23 cellular contexts compared by ENCODE assay signal in the genomic region with DNA sequence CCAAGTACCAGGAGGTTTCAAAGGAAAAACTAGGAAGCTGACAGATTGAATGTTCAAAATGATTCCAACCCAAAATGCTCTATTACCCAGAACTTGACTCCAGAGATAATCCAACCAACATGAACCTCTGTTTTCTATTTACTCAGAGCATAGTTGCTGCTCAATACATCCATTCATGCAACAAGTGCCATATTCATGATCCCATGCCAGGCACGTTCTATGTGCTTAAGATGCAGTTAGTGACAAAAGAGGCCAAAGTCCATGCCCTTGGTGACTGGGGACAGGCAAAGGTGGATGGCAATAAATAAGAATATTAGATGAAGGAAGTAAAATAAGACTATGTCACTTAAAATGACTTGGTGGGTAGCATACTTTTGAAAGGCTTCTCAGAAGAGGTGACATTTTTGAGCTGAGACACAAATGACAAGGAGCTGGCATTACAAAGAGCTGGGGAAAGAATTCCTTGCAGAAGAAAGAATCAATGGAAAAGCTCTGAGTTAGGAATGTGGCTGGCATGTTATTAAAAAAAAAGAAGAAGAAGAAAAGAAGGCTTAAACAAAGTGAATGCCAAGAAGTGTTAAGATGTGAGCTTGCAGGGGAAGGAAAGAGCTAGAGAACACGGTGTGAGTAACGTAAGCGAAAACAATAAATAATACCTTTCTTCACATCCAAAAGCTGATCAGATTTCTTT. TPM values are rescaled to one million over a fixed set of nuclear protein-coding genes. Genes with fewer than 3 reads are reported as not detected.
"Had no signal": no experiment of that assay in that cellular context is flagged by ENCODE, and none has a peak within 500 bp of the region (broad histone marks: within the 10 kb centered on the region; RNA-seq: fewer than 3 reads in every experiment).

No MANE protein-coding gene starts in this region.

- ATAC-seq: left cardiac atrium; lower lobe of right lung; natural killer cell; psoas muscle; sciatic nerve; stimulated activated naive B cell treated with anti-CD40 and anti-IgM and Interleukin-4, amounts not matched to agents 10 μg/mL and 1 μg/mL and 100 μg/mL, for 72 hours; stimulated activated naive CD8-positive, alpha-beta T cell treated with anti-CD3 and anti-CD28 coated beads, Interleukin-15, amount 100 ng/mL, for 72 hours had no signal

- DNase-seq: foreskin melanocyte; head of caudate nucleus; hippocampal formation; kidney; left cardiac atrium; left ventricle myocardium inferior; lower lobe of right lung; natural killer cell; psoas muscle; retina; stimulated activated CD4-positive, alpha-beta T cell treated with anti-CD3 and anti-CD28 coated beads, Interleukin-2, amount 100 ng/mL, for 24 hours; stimulated activated CD4-positive, alpha-beta T cell treated with anti-CD3 and anti-CD28 coated beads, Interleukin-4, amount 100 ng/mL, for 4 hours; stimulated activated naive B cell treated with anti-CD40 and anti-IgM and Interleukin-4, amounts not matched to agents 10 μg/mL and 1 μg/mL and 100 μg/mL, for 72 hours; stimulated activated naive CD8-positive, alpha-beta T cell treated with anti-CD3 and anti-CD28 coated beads, Interleukin-15, amount 100 ng/mL, for 72 hours; testis had no signal

- H3K4me1 ChIP-seq: left ventricle myocardium inferior, lower lobe of right lung, parathyroid adenoma, psoas muscle, testis, tibial nerve had no signal

- H3K9me3 Mint-ChIP-seq: dendritic cell treated with granulocyte-macrophage colony-stimulating factor and Interleukin-4, amounts not matched to agents 40 ng/mL and 50 ng/mL, for 4 days; memory B cell; mesothelial cell of epicardium; neural crest cell had no signal

- H3K9ac ChIP-seq: parathyroid adenoma had no signal

- H3K36me3 Mint-ChIP-seq: memory B cell; mesothelial cell of epicardium; natural killer cell; stimulated activated naive B cell treated with anti-CD40 and anti-IgM and Interleukin-4, amounts not matched to agents 10 μg/mL and 1 μg/mL and 100 μg/mL, for 72 hours had no signal

- H3K9me3 ChIP-seq: left ventricle myocardium inferior, lower lobe of right lung, psoas muscle, testis, tibial nerve had no signal

- H3K4me3 Mint-ChIP-seq: dendritic cell treated with granulocyte-macrophage colony-stimulating factor and Interleukin-4, amounts not matched to agents 40 ng/mL and 50 ng/mL, for 4 days; memory B cell; mesothelial cell of epicardium; natural killer cell; neural crest cell; stimulated activated naive B cell treated with anti-CD40 and anti-IgM and Interleukin-4, amounts not matched to agents 10 μg/mL and 1 μg/mL and 100 μg/mL, for 72 hours; stimulated activated naive CD8-positive, alpha-beta T cell treated with anti-CD3 and anti-CD28 coated beads, Interleukin-15, amount 100 ng/mL, for 72 hours had no signal

- H3K27me3 ChIP-seq: testis, tibial nerve had no signal

- H3K27ac ChIP-seq: left ventricle myocardium inferior, lower lobe of right lung, parathyroid adenoma, psoas muscle, testis, tibial nerve had no signal

- H2AFZ ChIP-seq: parathyroid adenoma had no signal

- H3K27ac Mint-ChIP-seq: dendritic cell treated with granulocyte-macrophage colony-stimulating factor and Interleukin-4, amounts not matched to agents 40 ng/mL and 50 ng/mL, for 4 days; memory B cell; mesothelial cell of epicardium; natural killer cell; stimulated activated naive B cell treated with anti-CD40 and anti-IgM and Interleukin-4, amounts not matched to agents 10 μg/mL and 1 μg/mL and 100 μg/mL, for 72 hours; stimulated activated naive CD8-positive, alpha-beta T cell treated with anti-CD3 and anti-CD28 coated beads, Interleukin-15, amount 100 ng/mL, for 72 hours had no signal

- H3K4me3 ChIP-seq: left ventricle myocardium inferior, lower lobe of right lung, psoas muscle, testis, tibial nerve had no signal

- H3K79me2 ChIP-seq: parathyroid adenoma had no signal

- H3K36me3 ChIP-seq: left ventricle myocardium inferior, lower lobe of right lung, tibial nerve had no signal

- H3K4me1 Mint-ChIP-seq: memory B cell; mesothelial cell of epicardium; natural killer cell; stimulated activated naive B cell treated with anti-CD40 and anti-IgM and Interleukin-4, amounts not matched to agents 10 μg/mL and 1 μg/mL and 100 μg/mL, for 72 hours; stimulated activated naive CD8-positive, alpha-beta T cell treated with anti-CD3 and anti-CD28 coated beads, Interleukin-15, amount 100 ng/mL, for 72 hours had no signal

- H3K27me3 Mint-ChIP-seq: dendritic cell treated with granulocyte-macrophage colony-stimulating factor and Interleukin-4, amounts not matched to agents 40 ng/mL and 50 ng/mL, for 4 days; memory B cell; stimulated activated naive B cell treated with anti-CD40 and anti-IgM and Interleukin-4, amounts not matched to agents 10 μg/mL and 1 μg/mL and 100 μg/mL, for 72 hours; stimulated activated naive CD8-positive, alpha-beta T cell treated with anti-CD3 and anti-CD28 coated beads, Interleukin-15, amount 100 ng/mL, for 72 hours had no signal

RNA-seq across cellular contexts. Expression of a gene that starts 34.5 kb away (rescaled TPM):
- total RNA-seq: left cardiac atrium, left ventricle myocardium inferior, myocyte, natural killer cell, psoas muscle had no signal
